1 cellular context compared by ENCODE assay signal in the genomic region with DNA sequence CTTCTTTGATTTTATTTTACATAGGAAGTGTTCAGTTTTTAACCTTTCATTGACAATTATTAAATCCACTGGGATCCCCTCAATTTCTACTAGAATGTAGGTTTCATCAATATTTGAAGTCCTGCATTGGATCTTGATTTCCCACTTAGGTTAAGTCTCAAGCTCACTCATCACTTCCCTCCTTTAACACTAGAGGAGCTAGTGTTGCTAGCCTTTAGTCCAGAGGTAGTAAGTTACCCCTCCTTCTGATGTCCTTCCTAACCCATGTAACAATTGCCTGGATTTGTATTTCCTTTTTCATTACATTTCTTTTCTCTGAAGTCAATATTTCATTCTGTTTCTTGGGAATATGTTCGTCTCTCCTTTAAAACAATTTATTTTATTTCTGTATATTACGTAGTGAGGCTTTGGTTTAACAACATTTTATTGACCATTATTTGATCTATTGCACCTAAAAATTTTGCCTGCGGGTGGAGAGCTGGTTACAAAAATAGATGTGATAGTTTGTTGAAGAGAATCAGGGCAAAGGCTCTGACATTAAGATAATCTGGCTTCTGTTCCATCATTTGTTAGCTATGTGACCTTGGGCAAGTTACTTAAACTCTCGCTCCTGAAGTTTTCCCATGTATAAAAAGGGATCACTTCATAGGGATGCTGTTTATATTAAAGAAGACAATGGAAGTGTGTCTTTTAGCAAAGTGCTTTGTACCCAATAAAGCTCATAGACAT.
TF ChIP-seq lines count a peak whose summit lies in the region.

No MANE protein-coding gene starts in this region.

TF ChIP-seq in SK-N-SH, 30 proteins besides CTCF, POLR2A, EP300 and RAD21:
- TF ChIP-seq RXRA (IDR thresholded peaks at IDR 0.05; ENCODE audit: borderline replicate concordance, low read depth) (no peak), RCOR1 (IDR thresholded peaks at IDR 0.05; ENCODE audit: low read length) (no peak), USF1 (IDR thresholded peaks at IDR 0.05; ENCODE audit: borderline replicate concordance, low read depth) (no peak), GABPA (IDR thresholded peaks at IDR 0.05; ENCODE audit: low read depth) (no peak), JUND (IDR thresholded peaks at IDR 0.05) (no peak), PBX3 (IDR thresholded peaks at IDR 0.05) (no peak), FOSL2 (IDR thresholded peaks at IDR 0.05; ENCODE audit: borderline replicate concordance, low read depth) (no peak), ZBTB33 (IDR thresholded peaks at IDR 0.05; ENCODE audit: borderline replicate concordance, low read depth) (no peak), POLR2AphosphoS5 (IDR thresholded peaks at IDR 0.05; ENCODE audit: low read depth, low read length) (no peak), ELF1 (IDR thresholded peaks at IDR 0.05) (no peak), MEF2A (IDR thresholded peaks at IDR 0.05; ENCODE audit: borderline replicate concordance, low read depth) (no peak), REST (IDR thresholded peaks at IDR 0.05; ENCODE audit: low read depth, low read length) (no peak), YY1 (IDR thresholded peaks at IDR 0.05; ENCODE audit: low read depth) (no peak), FOXJ3 (CRISPR knock-in tag; IDR thresholded peaks at IDR 0.05) (no peak), MXI1 (IDR thresholded peaks at IDR 0.05; ENCODE audit: low read depth, low read length) (no peak), NFIC (IDR thresholded peaks at IDR 0.05; ENCODE audit: borderline replicate concordance) (no peak)
